ENCODE assay signal across 9 cellular contexts in genomic region chr1:114219247-114219872, GRCh38.
DNase-seq lines count a peak whose midpoint lies in the region; TF ChIP-seq lines count a peak whose summit lies in the region.
"Had no signal": no experiment of that assay in that cellular context is flagged by ENCODE, and none has a peak within 500 bp of the region (broad histone marks: within the 10 kb centered on the region; RNA-seq: fewer than 3 reads in every experiment).

No MANE protein-coding gene starts in this region.

- TF ChIP-seq CTCF in BJ (IDR thresholded peaks at IDR 0.05; ENCODE audit: insufficient read depth, low read depth, low read length) (peak; percentile 35; the same call in 1 of the 2 replicates), dorsolateral prefrontal cortex (IDR thresholded peaks at IDR 0.05 in 54 of 56, conservative IDR thresholded peaks at IDR 0.05 in 2 of 56; ENCODE audit: low read depth in 1 of 56, partially characterized antibody in 56 of 56) (peak in 31 of 56 donors; percentile 13 to 50 (median 30)), osteoblast (IDR thresholded peaks at IDR 0.05; ENCODE audit: extremely low read depth, low read depth, low read length) (peak; percentile 32)

- H4K20me1 ChIP-seq in osteoblast (ENCODE audit: insufficient read depth, low read length) = no peaks in the 10 kb centered on the region

- H3K27ac ChIP-seq in dorsolateral prefrontal cortex (peak overlapping the region in 5 of 59 donors; percentile 9 to 41 (median 40)), osteoblast (ENCODE audit: low read depth, low read length) (no peak overlapping the region)

- H3K4me3 ChIP-seq in BJ (ENCODE audit: low read depth, low read length) (no peak overlapping the region), dorsolateral prefrontal cortex (peak overlapping the region in 36 of 59 donors; percentile 4 to 53 (median 30)), osteoblast (ENCODE audit: insufficient read depth, low read length) (peak overlapping the region; percentile 66)

- H3K27me3 ChIP-seq in BJ (ENCODE audit: control insufficient read depth, insufficient read depth, low read length) = peaks cover 6% of the 10 kb centered on the region; the same call in 1 of the 2 replicates
- H3K27me3 ChIP-seq in dorsolateral prefrontal cortex = no peaks in the 10 kb centered on the region
- H3K27me3 ChIP-seq in osteoblast (ENCODE audit: insufficient read depth, low read length) = peaks cover 4% of the 10 kb centered on the region

- peaks cover 4% of the 10 kb centered on the region for H3K4me1 ChIP-seq in osteoblast (ENCODE audit: insufficient read depth, low read length)

- intact Hi-C loops in dorsolateral prefrontal cortex (cut with DNase I) = no loop called here

- DNase-seq in BJ (ENCODE audit: low read depth) = no peak
- peak; percentile 39 for DNase-seq in M059J (ENCODE audit: low read depth)
- peak in 1 of 10 donors; percentile 10 for DNase-seq in dorsolateral prefrontal cortex
- DNase-seq in osteoblast (ENCODE audit: insufficient read length, low spot score, missing footprints) = no peak
- no peak for DNase-seq in stimulated activated CD4-positive, alpha-beta T cell treated with anti-CD3 and anti-CD28 coated beads, Interleukin-4, amount 100 ng/mL, for 24 hours
- DNase-seq in NCI-H526 treated with DMSO at 0.1 percent for 48 hours (lab: John Stamatoyannopoulos, UW) = no peak
- DNase-seq in DMS79 (lab: John Stamatoyannopoulos, UW) = no peak
- DNase-seq in NCI-H2227 treated with DMSO at 0.1 percent for 48 hours (lab: John Stamatoyannopoulos, UW) = no peak
- DNase-seq: GOT3 had no signal

- H2AFZ ChIP-seq in osteoblast (ENCODE audit: low read length) = peak overlapping the region; percentile 83

- H3K4me2 ChIP-seq in osteoblast (ENCODE audit: insufficient read depth, low read length) = peak overlapping the region; percentile 78

- H3K36me3 ChIP-seq in BJ (ENCODE audit: control insufficient read depth, insufficient read depth, low read length) (no peaks in the 10 kb centered on the region), osteoblast (ENCODE audit: insufficient read depth, low read length) (no peaks in the 10 kb centered on the region)

- H3K79me2 ChIP-seq in osteoblast (ENCODE audit: insufficient read depth, low read length) = no peaks in the 10 kb centered on the region

- CTCF ChIA-PET in BJ (lab: Yijun Ruan, JAX) = interaction anchor here (1.3 to 1.7 kb wide), 2 partner anchors 9 to 243 kb away, joined by 3 to 7 read pairs; no protein-coding TSS in a partner anchor

- POLR2A ChIA-PET in BJ (lab: Charles Lee) = no interaction called here

- no peaks in the 10 kb centered on the region for H3K9me3 ChIP-seq in osteoblast (ENCODE audit: low read depth, low read length)
